31 cellular contexts compared by ENCODE assay signal in the genomic region with DNA sequence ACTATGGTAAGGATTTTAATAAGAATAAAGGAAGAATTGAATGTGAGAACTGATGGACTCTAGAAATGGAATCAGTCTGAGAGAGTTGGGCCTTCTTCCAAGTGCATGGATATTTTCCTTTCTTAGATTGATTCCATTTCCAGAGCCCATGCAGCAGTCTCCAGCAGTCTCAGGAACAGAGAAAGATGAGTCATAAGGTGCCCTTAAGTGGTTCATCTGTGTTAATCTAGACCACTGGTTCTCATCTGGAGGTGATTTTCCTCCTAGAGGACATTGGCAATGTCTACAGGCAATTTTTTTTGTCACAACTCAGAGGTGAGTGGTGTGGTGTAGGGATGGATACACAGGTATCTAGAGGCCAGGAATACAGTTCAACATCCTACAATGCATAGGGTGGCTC. TPM values are rescaled to one million over a fixed set of nuclear protein-coding genes. Genes with fewer than 3 reads are reported as not detected.
DNase-seq lines count a peak whose midpoint lies in the region; ATAC-seq, FAIRE-seq and TF ChIP-seq lines count a peak whose summit lies in the region.
"Had no signal": no experiment of that assay in that cellular context is flagged by ENCODE, and none has a peak within 500 bp of the region (broad histone marks: within the 10 kb centered on the region; RNA-seq: fewer than 3 reads in every experiment).

No MANE protein-coding gene starts in this region.

- DNase-seq in A673 (ENCODE audit: low spot score) (peak; percentile 25), GM23248 (peak; percentile 22), astrocyte (ENCODE audit: low read depth) (peak; percentile 36), glomerular visceral epithelial cell (ENCODE audit: extremely low spot score) (peak; percentile 10), anterior cingulate cortex (lab: John Stamatoyannopoulos, UW) (no peak), DMS79 treated with DMSO at 0.1 percent for 48 hours (lab: John Stamatoyannopoulos, UW) (no peak), NCI-H524 treated with DMSO at 0.1 percent for 48 hours (lab: John Stamatoyannopoulos, UW) (no peak)
- DNase-seq: ACHN; activated CD4-positive, alpha-beta T cell treated with anti-CD3 and anti-CD28 coated beads, Interleukin-2, amount 50 U/mL, for 4 hours; activated CD8-positive, alpha-beta memory T cell treated with anti-CD3 and anti-CD28 coated beads, Interleukin-2, amount 10 ng/mL, durations not matched to agents 7 days and 5 days; activated gamma-delta T cell treated with Interleukin-2 at 50 U/mL for 16 hours; activated T-cell treated with anti-CD3 and anti-CD28 coated beads, Interleukin-2, amount 50 U/mL, for 4 hours; brain microvascular endothelial cell; DMS79; esophagus squamous epithelium; MG63; NCI-H1930; NCI-H526; OCI-M1; stimulated activated CD4-positive, alpha-beta T cell treated with anti-CD3 and anti-CD28 coated beads, Interleukin-4, amount 100 ng/mL, for 24 hours; T-helper 2 cell; transverse colon had no signal

- POLR2A ChIA-PET in A673 (lab: Charles Lee; ENCODE audit: low non-redundant PET): no interaction called here

- H3K36me3 Mint-ChIP-seq in astrocyte (ENCODE audit: low read depth, unreplicated experiment): peaks cover 2% of the 10 kb centered on the region
- H3K36me3 Mint-ChIP-seq: activated CD8-positive, alpha-beta memory T cell treated with anti-CD3 and anti-CD28 coated beads, Interleukin-2, amount 10 ng/mL, durations not matched to agents 7 days and 5 days; memory B cell had no signal

- H3K4me2 ChIP-seq in GM23248 (ENCODE audit: unreplicated experiment) (no peak overlapping the region), astrocyte (ENCODE audit: low read length) (no peak overlapping the region)

- 0 out of 2 replicates have a peak, but pooled peaks cover 7% of the 10 kb centered on the region for H3F3A ChIP-seq in GM23248 (ENCODE audit: insufficient read depth)

- H3K9ac ChIP-seq in GM23248: no peak overlapping the region
- H3K9ac ChIP-seq in astrocyte (ENCODE audit: low read length): no peak overlapping the region

- TF ChIP-seq CTCF in A673 (conservative IDR thresholded peaks at IDR 0.05; ENCODE audit: low read depth, low read length): no peak
- TF ChIP-seq CTCF in astrocyte (IDR thresholded peaks at IDR 0.05; ENCODE audit: insufficient read depth, low read depth, low read length): no peak

- ATAC-seq in GM21390 (IDR thresholded peaks at IDR 0.05; ENCODE audit: unreplicated experiment): no peak
- ATAC-seq: activated CD4-positive, CD25-positive, alpha-beta regulatory T cell treated with anti-CD3 and anti-CD28 coated beads, Interleukin-2, amount 50 U/mL, for 24 hours; activated CD8-positive, alpha-beta memory T cell treated with anti-CD3 and anti-CD28 coated beads, Interleukin-2, amount 10 ng/mL, durations not matched to agents 7 days and 5 days; activated T-cell treated with anti-CD3 and anti-CD28 coated beads, Interleukin-2, amount 50 U/mL, for 4 hours; K562; left lobe of liver had no signal

- peaks cover 14% of the 10 kb centered on the region for H3K4me1 ChIP-seq in A673 (ENCODE audit: insufficient read depth, low read length, poor library complexity, severe bottlenecking)
- peaks cover 6% of the 10 kb centered on the region; the same call in 1 of the 2 replicates for H3K4me1 ChIP-seq in GM23248 (ENCODE audit: insufficient read depth)
- no peaks in the 10 kb centered on the region for H3K4me1 ChIP-seq in astrocyte (ENCODE audit: insufficient read depth, low read length)
- H3K4me1 ChIP-seq: esophagus squamous epithelium, transverse colon had no signal

- peaks cover 9% of the 10 kb centered on the region for H3K4me1 Mint-ChIP-seq in astrocyte (ENCODE audit: low read depth, unreplicated experiment)
- H3K4me1 Mint-ChIP-seq: activated CD8-positive, alpha-beta memory T cell treated with anti-CD3 and anti-CD28 coated beads, Interleukin-2, amount 10 ng/mL, durations not matched to agents 7 days and 5 days had no signal

- in situ Hi-C loops in GM23248 (cut with MboI): no loop called here

- H3K36me3 ChIP-seq in A673 (ENCODE audit: insufficient read depth, low read length, poor library complexity, severe bottlenecking): no peaks in the 10 kb centered on the region
- no peaks in the 10 kb centered on the region for H3K36me3 ChIP-seq in GM23248 (ENCODE audit: low read depth)
- no peaks in the 10 kb centered on the region for H3K36me3 ChIP-seq in astrocyte (ENCODE audit: insufficient read depth, low read length)
- H3K36me3 ChIP-seq: brain microvascular endothelial cell, esophagus squamous epithelium, MG63, neutrophil, transverse colon had no signal

- no peak overlapping the region for H3K4me3 Mint-ChIP-seq in astrocyte (ENCODE audit: unreplicated experiment)
- H3K4me3 Mint-ChIP-seq: activated CD8-positive, alpha-beta memory T cell treated with anti-CD3 and anti-CD28 coated beads, Interleukin-2, amount 10 ng/mL, durations not matched to agents 7 days and 5 days; activated T-cell treated with anti-CD3 and anti-CD28 coated beads, Interleukin-2, amount 50 U/mL, for 4 hours; memory B cell had no signal

- H3K27ac Mint-ChIP-seq in astrocyte (ENCODE audit: unreplicated experiment): no peak overlapping the region
- H3K27ac Mint-ChIP-seq: activated CD8-positive, alpha-beta memory T cell treated with anti-CD3 and anti-CD28 coated beads, Interleukin-2, amount 10 ng/mL, durations not matched to agents 7 days and 5 days; memory B cell; progenitor cell of endocrine pancreas had no signal

- H3K27me3 Mint-ChIP-seq in astrocyte (ENCODE audit: low read depth, unreplicated experiment): no peaks in the 10 kb centered on the region
- H3K27me3 Mint-ChIP-seq: progenitor cell of endocrine pancreas had no signal

- H3K27ac ChIP-seq in A673 (ENCODE audit: low read depth, low read length, poor library complexity, severe bottlenecking) (no peak overlapping the region), GM23248 (no peak overlapping the region), astrocyte (ENCODE audit: low read depth, low read length) (no peak overlapping the region)
- H3K27ac ChIP-seq: brain microvascular endothelial cell, esophagus squamous epithelium, neutrophil, transverse colon had no signal

- CTCF ChIA-PET in A673 (lab: Charles Lee): no interaction called here

- H3K79me2 ChIP-seq in GM23248 (ENCODE audit: insufficient read depth) (no peaks in the 10 kb centered on the region), astrocyte (ENCODE audit: insufficient read depth, low read length) (no peaks in the 10 kb centered on the region)

- H3K9me3 ChIP-seq in A673 (ENCODE audit: low read depth, low read length, poor library complexity, severe bottlenecking): no peaks in the 10 kb centered on the region
- H3K9me3 ChIP-seq in GM23248 (ENCODE audit: low read depth): no peaks in the 10 kb centered on the region
- H3K9me3 ChIP-seq in astrocyte (ENCODE audit: insufficient read depth, low read depth, low read length): no peaks in the 10 kb centered on the region
- H3K9me3 ChIP-seq: MG63, neutrophil, transverse colon had no signal

- H3K27me3 ChIP-seq in A673 (replicated peaks; ENCODE audit: insufficient read depth, low read depth, low read length, poor library complexity): no peaks in the 10 kb centered on the region
- H3K27me3 ChIP-seq in GM23248 (replicated peaks; ENCODE audit: insufficient read depth): 0 out of 2 replicates have a peak, but pooled peaks cover 3% of the 10 kb centered on the region
- no peaks in the 10 kb centered on the region for H3K27me3 ChIP-seq in astrocyte (ENCODE audit: insufficient read depth, low read length)
- H3K27me3 ChIP-seq: brain microvascular endothelial cell, esophagus squamous epithelium, MG63, neutrophil, transverse colon had no signal

- H3K4me3 ChIP-seq in A673 (ENCODE audit: low read depth, low read length, poor library complexity, severe bottlenecking) (no peak overlapping the region), GM23248 (no peak overlapping the region), astrocyte (ENCODE audit: insufficient read depth, low read depth, low read length) (no peak overlapping the region)
- H3K4me3 ChIP-seq: esophagus squamous epithelium, K562, MG63, transverse colon had no signal

- H3K9me3 Mint-ChIP-seq in astrocyte (ENCODE audit: unreplicated experiment): peaks cover 2% of the 10 kb centered on the region
- H3K9me3 Mint-ChIP-seq: activated T-cell treated with anti-CD3 and anti-CD28 coated beads, Interleukin-2, amount 50 U/mL, for 4 hours had no signal

- H2AFZ ChIP-seq in GM23248 (no peak overlapping the region), astrocyte (ENCODE audit: low read depth, low read length) (no peak overlapping the region)

- intact Hi-C loops in A673 (cut with micrococcal nuclease; ENCODE audit: unreplicated experiment): loop anchor here (5.0 kb wide), 1 partner anchor 48 kb away; no protein-coding TSS in a partner anchor

- H4K20me1 ChIP-seq in GM23248 (ENCODE audit: insufficient read depth) (no peaks in the 10 kb centered on the region; the same call in 1 of the 2 replicates), astrocyte (ENCODE audit: insufficient read depth, low read length) (no peaks in the 10 kb centered on the region)

- no peaks in the 10 kb centered on the region for H3K9me2 ChIP-seq in GM23248 (ENCODE audit: insufficient read depth)

- FAIRE-seq in astrocyte (lab: Jason Lieb, UNC): no peak
- FAIRE-seq: endometrium, H1, K562 had no signal

- BruUV-seq in A673 (replicated peaks; lab: Mats Ljungman, UMichigan): no TSS peak

RNA-seq across cellular contexts. Expression of a gene that starts 25.8 kb away (rescaled TPM):
- total RNA-seq in A673 (2021): 6.8 and 9.8 TPM in 2 replicates
- total RNA-seq in GM23248 (2014; rRNA removed; shearing (Covaris generic)): 0.32 TPM in 1 of 2 replicates, not detected in the other
- 0.25 TPM in 1 of 2 replicates, not detected in the other for polyA plus RNA-seq in GM23248 (2016; fragmentation: Nextera tagmentation; extraction: Ambion mirVana)
- total RNA-seq in astrocyte: 4.7 and 5.7 TPM in 2 replicates

Comparison
In these comparisons a context has a peak if more than half of its experiments do, and no peak if none do; other contexts are left out.
1. DNase-seq: peak in A673 (single experiment), GM23248 (single experiment), astrocyte (single experiment) and glomerular visceral epithelial cell (single experiment); none in anterior cingulate cortex (0 of 58), DMS79 treated with DMSO at 0.1 percent for 48 hours (single experiment) and NCI-H524 treated with DMSO at 0.1 percent for 48 hours (single experiment).